In genomic region chr17:21740836-21741235, GRCh38 we compare ENCODE assay signal across 11 cellular contexts. TPM values are rescaled to one million over a fixed set of nuclear protein-coding genes. Genes with fewer than 3 reads are reported as not detected.
DNase-seq lines count a peak whose midpoint lies in the region; ATAC-seq and TF ChIP-seq lines count a peak whose summit lies in the region.
"Not testable (repeated sequence)": the region's sequence is repeated elsewhere in the genome, so short reads cannot be mapped to it uniquely, and the experiment has no call there.
"Had no signal": no experiment of that assay in that cellular context is flagged by ENCODE, and none has a peak within 500 bp of the region (broad histone marks: within the 10 kb centered on the region; RNA-seq: fewer than 3 reads in every experiment).

No MANE protein-coding gene starts in this region.

- DNase-seq in Right ventricle myocardium inferior (ENCODE audit: missing footprints); left cardiac atrium: not testable (repeated sequence)
- DNase-seq in left lung = peak in 1 of 2 donors; percentile 73
- DNase-seq in testis = peak; percentile 56

- H3K4me2 ChIP-seq in BLaER1 treated with 17β-estradiol and CSF1 and Interleukin-3, amounts not matched to agents 10 nM and 100 nM = peak overlapping the region in 6 of 11 experiments; percentile 26 to 62 (median 56); a peak in 9 of 22 replicates
- not testable (repeated sequence) for H3K4me2 ChIP-seq in OCI-LY1 (ENCODE audit: low read length)

- ATAC-seq in Right ventricle myocardium inferior (peak; percentile 26), left cardiac atrium (peak; percentile 36 to 48), left lung (peak; percentile 8)

- not testable (repeated sequence) for H4K20me1 ChIP-seq in BLaER1 treated with 17β-estradiol and CSF1 and Interleukin-3, amounts not matched to agents 10 nM and 100 nM; OCI-LY1 (ENCODE audit: insufficient read depth, low read length)

- H3K79me2 ChIP-seq in OCI-LY1 (ENCODE audit: insufficient read depth, low read length) = not testable (repeated sequence)

- H2AFZ ChIP-seq in OCI-LY1 (ENCODE audit: low read length) = not testable (repeated sequence)

- H3K4me3 ChIP-seq in BLaER1 treated with 17β-estradiol and CSF1 and Interleukin-3, amounts not matched to agents 10 nM and 100 nM; OCI-LY1 (ENCODE audit: low read depth, low read length, poor library complexity, severe bottlenecking); left lung; testis: not testable (repeated sequence)

- not testable (repeated sequence) for H3F3A ChIP-seq in OCI-LY1 (ENCODE audit: insufficient read depth, low read length)

- not testable (repeated sequence) for H3K9me3 ChIP-seq in BLaER1 treated with 17β-estradiol and CSF1 and Interleukin-3, amounts not matched to agents 10 nM and 100 nM (replicated peaks in 1 of 11); OCI-LY1 (ENCODE audit: low read length); left lung; testis

- not testable (repeated sequence) for H3K27me3 ChIP-seq in BLaER1 treated with 17β-estradiol and CSF1 and Interleukin-3, amounts not matched to agents 10 nM and 100 nM; OCI-LY1 (ENCODE audit: insufficient read depth, low read length); left lung; testis

- H3K4me1 ChIP-seq in BLaER1 treated with 17β-estradiol and CSF1 and Interleukin-3, amounts not matched to agents 10 nM and 100 nM = peaks cover 3 to 74% (median 53%) of the 10 kb centered on the region in 10 experiments; a peak in 17 of 20 replicates
- H3K4me1 ChIP-seq in OCI-LY1 (ENCODE audit: insufficient read depth, low read length, severe bottlenecking) = peaks cover 38% of the 10 kb centered on the region
- not testable (repeated sequence) for H3K4me1 ChIP-seq in left lung, testis

- 0 out of 22 replicates have a peak overlapping the region, but pooled peaks of 1 of the 11 experiments have one; percentile 27 for H3K27ac ChIP-seq in BLaER1 treated with 17β-estradiol and CSF1 and Interleukin-3, amounts not matched to agents 10 nM and 100 nM
- peak overlapping the region; percentile 79 for H3K27ac ChIP-seq in OCI-LY1 (ENCODE audit: low read depth, low read length, poor library complexity, severe bottlenecking)
- not testable (repeated sequence) for H3K27ac ChIP-seq in left lung, testis

- not testable (repeated sequence) for TF ChIP-seq POLR2A in testis (IDR thresholded peaks at IDR 0.05)

- H3K9ac ChIP-seq in BLaER1 treated with 17β-estradiol and CSF1 and Interleukin-3, amounts not matched to agents 10 nM and 100 nM; OCI-LY1 (ENCODE audit: low read length): not testable (repeated sequence)

- not testable (repeated sequence) for H3K36me3 ChIP-seq in BLaER1 treated with 17β-estradiol and CSF1 and Interleukin-3, amounts not matched to agents 10 nM and 100 nM; OCI-LY1 (ENCODE audit: insufficient read depth, low read length); left lung; testis (ENCODE audit: low read depth, missing control alignments)

- not testable (repeated sequence) for TF ChIP-seq CTCF in OCI-LY1 (IDR thresholded peaks at IDR 0.05; ENCODE audit: low read length); left lung (IDR thresholded peaks at IDR 0.05); testis (IDR thresholded peaks at IDR 0.05)

- intact Hi-C loops in Right ventricle myocardium inferior (cut with DNase I); left cardiac atrium (cut with DNase I); left lung (cut with DNase I); testis (cut with DNase I; ENCODE audit: low total_unique reads): not testable (repeated sequence)

- 68% methylated on average over 5 of the region's 7 CpGs; no CpG with 5 or more reads in 1 of the 2 donors for WGBS in testis, 2 donors

- not testable (repeated sequence) for H3K9me2 ChIP-seq in OCI-LY1 (ENCODE audit: low read depth, low read length)

RNA-seq across cellular contexts. Expression of gene KCNJ18, which starts 48.5 kb away (rescaled TPM):
- total RNA-seq in Right ventricle myocardium inferior (not detected), left cardiac atrium (not detected), left lung (not detected), testis (under 1 TPM; 0.55 to 0.68 TPM)
- 1.0 TPM for polyA plus RNA-seq in testis (ENCODE audit: insufficient read depth, low read depth, low replicate concordance)
- total RNA-seq: CD4-positive, alpha-beta memory T cell; Daoy; GM23338; HT-29 had no signal
- polyA plus RNA-seq: CD14-positive monocyte; CD4-positive, alpha-beta memory T cell; GM23338 had no signal
